17 cellular contexts compared by ENCODE assay signal in genomic region chr5:132896685-132897084, GRCh38. TPM values are rescaled to one million over a fixed set of nuclear protein-coding genes. Genes with fewer than 3 reads are reported as not detected.
DNase-seq lines count a peak whose midpoint lies in the region; ATAC-seq, FAIRE-seq and TF ChIP-seq lines count a peak whose summit lies in the region.
"Had no signal": no experiment of that assay in that cellular context is flagged by ENCODE, and none has a peak within 500 bp of the region (broad histone marks: within the 10 kb centered on the region; RNA-seq: fewer than 3 reads in every experiment).

No MANE protein-coding gene starts in this region.

- no peak overlapping the region for H3K4me3 Mint-ChIP-seq in activated T-cell treated with anti-CD3 and anti-CD28 coated beads, Interleukin-2, amount 50 U/mL, for 72 hours
- peak overlapping the region; percentile 21 for H3K4me3 Mint-ChIP-seq in activated naive CD8-positive, alpha-beta T cell treated with anti-CD3 and anti-CD28 coated beads, Interleukin-2, amount 10 ng/mL, durations not matched to agents 7 days and 5 days
- H3K4me3 Mint-ChIP-seq: CD8-positive, alpha-beta T cell had no signal

- H3K27ac ChIP-seq in KMS-11 (peak overlapping the region; percentile 86), mesenchymal stem cell (ENCODE audit: low read length, poor library complexity, severe bottlenecking) (no peak overlapping the region), psoas muscle (no peak overlapping the region)
- H3K27ac ChIP-seq: RWPE1, VCaP had no signal

- H2AK5ac ChIP-seq in mesenchymal stem cell (ENCODE audit: low read length, severe bottlenecking) = no peak overlapping the region

- H3K27me3 ChIP-seq in KMS-11 (ENCODE audit: insufficient read depth, low read depth) (no peaks in the 10 kb centered on the region), mesenchymal stem cell (ENCODE audit: control insufficient read depth in 1 of 2, insufficient read depth in 1 of 2, low read length in 2 of 2) (no peaks in the 10 kb centered on the region), psoas muscle (ENCODE audit: insufficient read depth in 3 of 3, low read length in 2 of 3) (no peaks in the 10 kb centered on the region)

- H3K36me3 ChIP-seq in KMS-11 (ENCODE audit: insufficient read depth) = no peaks in the 10 kb centered on the region
- H3K36me3 ChIP-seq in mesenchymal stem cell (ENCODE audit: control insufficient read depth in 1 of 2, insufficient read depth in 2 of 2, low read depth in 1 of 2, low read length in 2 of 2) = peaks cover 24 to 90% of the 10 kb centered on the region in 2 experiments
- H3K36me3 ChIP-seq in psoas muscle (ENCODE audit: insufficient read depth in 1 of 2, low read depth in 1 of 2) = peaks cover 19 to 92% of the 10 kb centered on the region in 2 donors

- no peak overlapping the region for H2BK15ac ChIP-seq in mesenchymal stem cell (ENCODE audit: low read depth, poor library complexity, severe bottlenecking)

- H4K8ac ChIP-seq in mesenchymal stem cell (ENCODE audit: low read length) = no peak overlapping the region

- H2BK5ac ChIP-seq in mesenchymal stem cell (ENCODE audit: low read depth, low read length, poor library complexity, severe bottlenecking) = no peak overlapping the region

- intact Hi-C loops in psoas muscle (cut with DNase I) = no loop called here

- H3K36me3 Mint-ChIP-seq in activated T-cell treated with anti-CD3 and anti-CD28 coated beads, Interleukin-2, amount 50 U/mL, for 72 hours (ENCODE audit: insufficient read depth in 2 of 2) = peaks cover 5 to 21% of the 10 kb centered on the region in 2 donors
- peaks cover 36% of the 10 kb centered on the region for H3K36me3 Mint-ChIP-seq in activated naive CD8-positive, alpha-beta T cell treated with anti-CD3 and anti-CD28 coated beads, Interleukin-2, amount 10 ng/mL, durations not matched to agents 7 days and 5 days

- H3K18ac ChIP-seq in mesenchymal stem cell (ENCODE audit: low read depth in 1 of 2, low read length in 2 of 2) = no peak overlapping the region

- DNase-seq in activated T-cell treated with anti-CD3 and anti-CD28 coated beads, Interleukin-2, amount 50 U/mL, for 72 hours = no peak
- DNase-seq in activated T-cell treated with anti-CD3 and anti-CD28 coated beads, Interleukin-2, amount 50 U/mL, for 1 hour = no peak
- DNase-seq in activated naive CD8-positive, alpha-beta T cell treated with anti-CD3 and anti-CD28 coated beads, Interleukin-2, amount 10 ng/mL, durations not matched to agents 7 days and 5 days = no peak
- DNase-seq in mesenchymal stem cell = no peak
- DNase-seq in frontal cortex (ENCODE audit: low spot score in 2 of 2) = no peak
- no peak for DNase-seq in psoas muscle
- DNase-seq: ACHN; amniotic stem cell; CD8-positive, alpha-beta T cell; DND-41; NCI-H1092; SW 1271 had no signal

- no peak for TF ChIP-seq CTCF in KMS-11 (conservative IDR thresholded peaks at IDR 0.05; ENCODE audit: low read depth, low read length)
- no peak for TF ChIP-seq CTCF in psoas muscle (IDR thresholded peaks at IDR 0.05)

- no peak overlapping the region for H2BK120ac ChIP-seq in mesenchymal stem cell (ENCODE audit: low read depth, low read length)

- no peak overlapping the region for H4K91ac ChIP-seq in mesenchymal stem cell (ENCODE audit: low read length)

- H2AFZ ChIP-seq in KMS-11 (ENCODE audit: low read depth) = peak overlapping the region; percentile 77; the same call in 1 of the 2 replicates
- H2AFZ ChIP-seq in mesenchymal stem cell (ENCODE audit: low read depth, low read length) = no peak overlapping the region

- no peak overlapping the region for H3K4me3 ChIP-seq in KMS-11 (IDR thresholded peaks at IDR 0.05; ENCODE audit: insufficient read depth, low read depth, low read length)
- no peak overlapping the region for H3K4me3 ChIP-seq in mesenchymal stem cell (ENCODE audit: insufficient read depth in 1 of 2, low read depth in 1 of 2, low read length in 2 of 2)
- H3K4me3 ChIP-seq in psoas muscle = no peak overlapping the region

- no peaks in the 10 kb centered on the region for H3K27me3 Mint-ChIP-seq in activated T-cell treated with anti-CD3 and anti-CD28 coated beads, Interleukin-2, amount 50 U/mL, for 72 hours (ENCODE audit: low read depth)
- no peaks in the 10 kb centered on the region for H3K27me3 Mint-ChIP-seq in activated naive CD8-positive, alpha-beta T cell treated with anti-CD3 and anti-CD28 coated beads, Interleukin-2, amount 10 ng/mL, durations not matched to agents 7 days and 5 days

- peak overlapping the region; percentile 66 for H3K9ac ChIP-seq in KMS-11
- peak overlapping the region; percentile 11 for H3K9ac ChIP-seq in mesenchymal stem cell (ENCODE audit: low read length)

- H3K4me1 Mint-ChIP-seq in activated T-cell treated with anti-CD3 and anti-CD28 coated beads, Interleukin-2, amount 50 U/mL, for 72 hours (ENCODE audit: low read depth) = no peaks in the 10 kb centered on the region
- H3K4me1 Mint-ChIP-seq in activated naive CD8-positive, alpha-beta T cell treated with anti-CD3 and anti-CD28 coated beads, Interleukin-2, amount 10 ng/mL, durations not matched to agents 7 days and 5 days = peaks cover 6% of the 10 kb centered on the region

- no peak overlapping the region for H3K4ac ChIP-seq in mesenchymal stem cell (ENCODE audit: low read depth in 1 of 2, low read length in 2 of 2)

- POLR2A ChIA-PET in activated naive CD8-positive, alpha-beta T cell treated with anti-CD3 and anti-CD28 coated beads, Interleukin-2, amount 10 ng/mL, durations not matched to agents 7 days and 5 days (lab: Charles Lee) = no interaction called here

- no peaks in the 10 kb centered on the region for H3K9me3 Mint-ChIP-seq in activated T-cell treated with anti-CD3 and anti-CD28 coated beads, Interleukin-2, amount 50 U/mL, for 72 hours
- no peaks in the 10 kb centered on the region for H3K9me3 Mint-ChIP-seq in activated naive CD8-positive, alpha-beta T cell treated with anti-CD3 and anti-CD28 coated beads, Interleukin-2, amount 10 ng/mL, durations not matched to agents 7 days and 5 days
- H3K9me3 Mint-ChIP-seq: CD8-positive, alpha-beta T cell had no signal

- H3K4me2 ChIP-seq in KMS-11 (peak overlapping the region; percentile 66), mesenchymal stem cell (ENCODE audit: low read length, poor library complexity, severe bottlenecking) (no peak overlapping the region)

- H3K4me1 ChIP-seq in KMS-11 (ENCODE audit: low read depth, poor library complexity, severe bottlenecking) = peaks cover 30% of the 10 kb centered on the region
- no peaks in the 10 kb centered on the region for H3K4me1 ChIP-seq in mesenchymal stem cell (ENCODE audit: control insufficient read depth, insufficient read depth, low read depth, low read length)
- peaks cover 3% of the 10 kb centered on the region for H3K4me1 ChIP-seq in psoas muscle

- WGBS in mesenchymal stem cell = 97% methylated on average over 7 of the region's 7 CpGs
- WGBS in psoas muscle, 3 donors = 87 to 92% (median 88%) methylated on average over 7 of the region's 7 CpGs

- no peak for FAIRE-seq in frontal cortex (lab: Jason Lieb, UNC)

- peaks cover 20% of the 10 kb centered on the region for H3K79me1 ChIP-seq in mesenchymal stem cell (replicated peaks; ENCODE audit: low read length, poor library complexity, severe bottlenecking)

- no peak overlapping the region for H3K23ac ChIP-seq in mesenchymal stem cell (ENCODE audit: low read length in 2 of 2)

- no peak overlapping the region for H3K14ac ChIP-seq in mesenchymal stem cell (ENCODE audit: low read length in 2 of 2)

- H3K79me2 ChIP-seq in KMS-11 (ENCODE audit: insufficient read depth, low read depth) = no peaks in the 10 kb centered on the region

- H2BK12ac ChIP-seq in mesenchymal stem cell (ENCODE audit: low read length in 2 of 2) = no peak overlapping the region

- H3K27ac Mint-ChIP-seq in activated T-cell treated with anti-CD3 and anti-CD28 coated beads, Interleukin-2, amount 50 U/mL, for 72 hours = peak overlapping the region; percentile 13
- H3K27ac Mint-ChIP-seq in activated naive CD8-positive, alpha-beta T cell treated with anti-CD3 and anti-CD28 coated beads, Interleukin-2, amount 10 ng/mL, durations not matched to agents 7 days and 5 days = peak overlapping the region; percentile 71
- H3K27ac Mint-ChIP-seq: CD8-positive, alpha-beta T cell had no signal

- H3K9me3 ChIP-seq in mesenchymal stem cell (ENCODE audit: control insufficient read depth, low read length) (no peaks in the 10 kb centered on the region), psoas muscle (no peaks in the 10 kb centered on the region)

- no peak for ATAC-seq in activated T-cell treated with anti-CD3 and anti-CD28 coated beads, Interleukin-2, amount 50 U/mL, for 72 hours (replicated peaks in 1 of 2)
- ATAC-seq in activated naive CD8-positive, alpha-beta T cell treated with anti-CD3 and anti-CD28 coated beads, Interleukin-2, amount 10 ng/mL, durations not matched to agents 7 days and 5 days (ENCODE audit: low read depth) = peak; percentile 70
- ATAC-seq in GM18517 (IDR thresholded peaks at IDR 0.05; ENCODE audit: unreplicated experiment) (no peak), psoas muscle (no peak)
- ATAC-seq: CD8-positive, alpha-beta T cell had no signal

- H4K20me1 ChIP-seq in KMS-11 (ENCODE audit: insufficient read depth) = no peaks in the 10 kb centered on the region

RNA-seq across cellular contexts. Expression of gene LEAP2, which starts 23.2 kb away (rescaled TPM):
- 1 to 10 TPM; 5.0 to 7.2 TPM for total RNA-seq in activated T-cell treated with anti-CD3 and anti-CD28 coated beads, Interleukin-2, amount 50 U/mL, for 72 hours
- total RNA-seq in activated naive CD8-positive, alpha-beta T cell treated with anti-CD3 and anti-CD28 coated beads, Interleukin-2, amount 10 ng/mL, durations not matched to agents 7 days and 5 days = 1 to 10 TPM; 4.4 to 4.5 TPM
- polyA plus RNA-seq in mesenchymal stem cell (2013, experiment 1 of 2) = 0.22 TPM
- 0.15 TPM for polyA plus RNA-seq in mesenchymal stem cell (2013, experiment 2 of 2)
- total RNA-seq in frontal cortex = 1.2 TPM
- 1 to 10 TPM in 1 of 4 donors, under 1 TPM in 3; 0.51 to 1.1 (median 0.76) TPM for total RNA-seq in psoas muscle
- 1 to 10 TPM in 2 of 3 donors, under 1 TPM in 1; 0.70 to 2.7 (median 2.4) TPM for polyA plus RNA-seq in psoas muscle

RNA-seq across cellular contexts. Expression of gene UQCRQ, which starts 30.2 kb away (rescaled TPM):
- total RNA-seq in activated T-cell treated with anti-CD3 and anti-CD28 coated beads, Interleukin-2, amount 50 U/mL, for 72 hours = 100 to 1,000 TPM; 189 TPM
- 100 to 1,000 TPM; 278 to 286 TPM for total RNA-seq in activated naive CD8-positive, alpha-beta T cell treated with anti-CD3 and anti-CD28 coated beads, Interleukin-2, amount 10 ng/mL, durations not matched to agents 7 days and 5 days
- 773 TPM for polyA plus RNA-seq in mesenchymal stem cell (2013, experiment 1 of 2)
- polyA plus RNA-seq in mesenchymal stem cell (2013, experiment 2 of 2) = 885 TPM
- total RNA-seq in frontal cortex = 75.8 TPM
- 100 to 1,000 TPM; 696 to 985 (median 915) TPM for total RNA-seq in psoas muscle
- 100 to 1,000 TPM; 649 to 919 (median 760) TPM for polyA plus RNA-seq in psoas muscle

RNA-seq across cellular contexts. Expression of gene GDF9, which starts 30.4 kb away (rescaled TPM):
- 1 to 10 TPM; 1.9 to 2.8 TPM for total RNA-seq in activated T-cell treated with anti-CD3 and anti-CD28 coated beads, Interleukin-2, amount 50 U/mL, for 72 hours
- total RNA-seq in activated naive CD8-positive, alpha-beta T cell treated with anti-CD3 and anti-CD28 coated beads, Interleukin-2, amount 10 ng/mL, durations not matched to agents 7 days and 5 days = under 1 TPM; 0.77 to 0.80 TPM
- 0.01 TPM for polyA plus RNA-seq in mesenchymal stem cell (2013, experiment 1 of 2)
- 0.08 TPM for polyA plus RNA-seq in mesenchymal stem cell (2013, experiment 2 of 2)
- 1.2 TPM for total RNA-seq in frontal cortex
- total RNA-seq in psoas muscle = 1 to 10 TPM in 1 of 4 donors, under 1 TPM in 3; 0.57 to 1.2 (median 0.78) TPM
- 1 to 10 TPM in 1 of 3 donors, under 1 TPM in 2; 0.07 to 1.2 (median 0.17) TPM for polyA plus RNA-seq in psoas muscle
- total RNA-seq: mesenteric fat pad had no signal
